Comparison of ENCODE assay signal across 9 cellular contexts in genomic region chr2:12715258-12715865, GRCh38. TPM values are rescaled to one million over a fixed set of nuclear protein-coding genes. Genes with fewer than 3 reads are reported as not detected.
A peak's percentile ranks its signal among the peaks of the same experiment; 100 is the strongest.
DNase-seq lines count a peak whose midpoint lies in the region; ATAC-seq, FAIRE-seq and TF ChIP-seq lines count a peak whose summit lies in the region.
"Had no signal": no experiment of that assay in that cellular context is flagged by ENCODE, and none has a peak within 500 bp of the region (broad histone marks: within the 10 kb centered on the region; RNA-seq: fewer than 3 reads in every experiment).

No MANE protein-coding gene starts in this region.

- FAIRE-seq in GM19239 (lab: Jason Lieb, UNC) = no peak

- no peaks in the 10 kb centered on the region for H3K9me2 ChIP-seq in MM.1S (replicated peaks; ENCODE audit: insufficient read depth, low read length)

- no peaks in the 10 kb centered on the region for H3K27me3 ChIP-seq in A673 (replicated peaks; ENCODE audit: insufficient read depth, low read depth, low read length, poor library complexity)
- H3K27me3 ChIP-seq in MM.1S (replicated peaks; ENCODE audit: insufficient read depth, low read length) = no peaks in the 10 kb centered on the region

- H3K27me3 Mint-ChIP-seq in naive thymus-derived CD8-positive, alpha-beta T cell = no peaks in the 10 kb centered on the region

- H3K4me3 ChIP-seq in A673 (ENCODE audit: low read depth, low read length, poor library complexity, severe bottlenecking) (peak overlapping the region; percentile 87), MM.1S (ENCODE audit: low read length) (peak overlapping the region; percentile 84; the same call in 1 of the 2 replicates), coronary artery (peak overlapping the region; percentile 91)

- no peak for DNase-seq in A673 (ENCODE audit: low spot score)
- DNase-seq in MM.1S = no peak
- DNase-seq in coronary artery (ENCODE audit: low spot score) = no peak
- no peak for DNase-seq in naive thymus-derived CD8-positive, alpha-beta T cell
- no peak for DNase-seq in cerebellar nuclear complex (lab: John Stamatoyannopoulos, UW)
- no peak for DNase-seq in GM19239 (ENCODE audit: insufficient read length, low spot score)
- DNase-seq in NCI-H2227 (lab: John Stamatoyannopoulos, UW; ENCODE audit: unreplicated experiment) = no peak
- no peak for DNase-seq in occipital lobe (lab: John Stamatoyannopoulos, UW)

- no peak for ATAC-seq in naive thymus-derived CD8-positive, alpha-beta T cell

- POLR2A ChIA-PET in A673 (lab: Charles Lee; ENCODE audit: low non-redundant PET) = interaction anchor here (0.7 kb wide), 1 partner anchor 216 kb away, joined by 3 read pairs; no protein-coding TSS in a partner anchor
- POLR2A ChIA-PET in naive thymus-derived CD8-positive, alpha-beta T cell (lab: Charles Lee) = interaction anchor here (0.5 to 4.2 kb wide), 14 partner anchors 11 to 670 kb away, joined by 3 to 43 read pairs (median 4); no protein-coding TSS in a partner anchor

- H3K9me3 ChIP-seq in A673 (ENCODE audit: low read depth, low read length, poor library complexity, severe bottlenecking) (no peaks in the 10 kb centered on the region), MM.1S (replicated peaks; ENCODE audit: insufficient read depth, low read length) (no peaks in the 10 kb centered on the region)

- 0 out of 2 replicates have a peak, but pooled peaks cover 4% of the 10 kb centered on the region for H3K79me2 ChIP-seq in MM.1S (ENCODE audit: low read length)

- H3K4me2 ChIP-seq in MM.1S (ENCODE audit: low read depth, low read length) = peak overlapping the region; percentile 87; the same call in 1 of the 2 replicates

- H3K36me3 Mint-ChIP-seq in naive thymus-derived CD8-positive, alpha-beta T cell = no peaks in the 10 kb centered on the region

- peak overlapping the region; percentile 87 to 100 (median 94) for H3K4me3 Mint-ChIP-seq in naive thymus-derived CD8-positive, alpha-beta T cell

- TF ChIP-seq CTCF in A673 (conservative IDR thresholded peaks at IDR 0.05; ENCODE audit: low read depth, low read length) (no peak), MM.1S (IDR thresholded peaks at IDR 0.05; ENCODE audit: low read length) (no peak), coronary artery (IDR thresholded peaks at IDR 0.05) (no peak)

- intact Hi-C loops in A673 (cut with micrococcal nuclease; ENCODE audit: unreplicated experiment) = loop anchor here (5.0 kb wide), 2 partner anchors 103 to 543 kb away; no protein-coding TSS in a partner anchor

- BruUV-seq in A673 (replicated peaks; lab: Mats Ljungman, UMichigan) = TSS peak; percentile 65

- H3K36me3 ChIP-seq in A673 (ENCODE audit: insufficient read depth, low read length, poor library complexity, severe bottlenecking) = no peaks in the 10 kb centered on the region
- H3K36me3 ChIP-seq in MM.1S (replicated peaks; ENCODE audit: insufficient read depth, low read length) = no peaks in the 10 kb centered on the region

- H2AFZ ChIP-seq in MM.1S (ENCODE audit: low read length) = no peak overlapping the region

- H3K27ac ChIP-seq in A673 (ENCODE audit: low read depth, low read length, poor library complexity, severe bottlenecking) (peak overlapping the region; percentile 91), MM.1S (ENCODE audit: low read length) (no peak overlapping the region), coronary artery (peak overlapping the region; percentile 92 to 95)
- H3K27ac ChIP-seq: HL-60 had no signal

- H3K4me1 ChIP-seq in A673 (ENCODE audit: insufficient read depth, low read length, poor library complexity, severe bottlenecking) (peaks cover 20% of the 10 kb centered on the region), MM.1S (ENCODE audit: low read length) (0 out of 2 replicates have a peak, but pooled peaks cover 3% of the 10 kb centered on the region)

- H3K9ac ChIP-seq in MM.1S (ENCODE audit: low read length) = no peak overlapping the region

- H3K9me3 Mint-ChIP-seq in naive thymus-derived CD8-positive, alpha-beta T cell = no peaks in the 10 kb centered on the region

- CTCF ChIA-PET in A673 (lab: Charles Lee) = interaction anchor here (0.9 to 3.0 kb wide), 6 partner anchors 13 to 1598 kb away, joined by 3 to 13 read pairs (median 6); no protein-coding TSS in a partner anchor

- peak overlapping the region; percentile 31 to 98 (median 96) for H3K27ac Mint-ChIP-seq in naive thymus-derived CD8-positive, alpha-beta T cell

- 0 out of 2 replicates have a peak, but pooled peaks cover 10% of the 10 kb centered on the region for H3F3A ChIP-seq in MM.1S (ENCODE audit: insufficient read depth, low read length)

- H3K4me1 Mint-ChIP-seq in naive thymus-derived CD8-positive, alpha-beta T cell = peaks cover 34 to 62% (median 51%) of the 10 kb centered on the region in 4 donors

- H4K20me1 ChIP-seq in MM.1S (ENCODE audit: insufficient read depth, low read length) = no peaks in the 10 kb centered on the region

RNA-seq across cellular contexts. Expression of gene TRIB2, which starts 1.4 kb away (rescaled TPM):
- total RNA-seq in A673 (2021) (92.3 and 100.0 TPM in 2 replicates), occipital lobe (122 TPM)
- 10 to 100 TPM; 77.0 to 85.1 TPM for total RNA-seq in naive thymus-derived CD8-positive, alpha-beta T cell
- 10 to 100 TPM; 22.5 to 30.5 (median 27.4) TPM for polyA plus RNA-seq in naive thymus-derived CD8-positive, alpha-beta T cell
